Comparison of ENCODE assay signal across 29 cellular contexts in the genomic region with DNA sequence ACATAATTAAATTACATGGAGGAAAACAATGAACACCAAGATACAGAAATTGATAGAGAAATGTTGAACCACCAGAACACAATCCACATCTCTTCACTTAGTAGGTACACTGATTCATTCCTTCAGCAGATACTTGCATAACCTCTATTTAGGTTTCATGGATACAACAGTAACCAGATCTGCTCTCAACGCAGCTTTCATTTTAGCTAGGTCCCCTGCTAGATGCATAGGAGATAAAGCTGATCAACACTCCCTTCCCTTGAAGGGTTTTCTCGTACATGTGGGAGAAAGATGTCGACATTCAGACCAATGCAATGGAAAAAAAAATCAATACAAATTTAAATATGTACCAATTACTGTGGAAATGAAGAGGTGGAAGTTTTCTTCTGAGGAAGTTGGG. TPM values are rescaled to one million over a fixed set of nuclear protein-coding genes. Genes with fewer than 3 reads are reported as not detected.
"Had no signal": no experiment of that assay in that cellular context is flagged by ENCODE, and none has a peak within 500 bp of the region (broad histone marks: within the 10 kb centered on the region; RNA-seq: fewer than 3 reads in every experiment).

No MANE protein-coding gene starts in this region.

- H3K9me3 Mint-ChIP-seq: activated CD4-positive, alpha-beta memory T cell treated with anti-CD3 and anti-CD28 coated beads, Interleukin-2, amount 10 ng/mL, durations not matched to agents 7 days and 5 days; activated naive CD4-positive, alpha-beta T cell treated with anti-CD3 and anti-CD28 coated beads for 36 hours; T-cell had no signal

- H3K4me1 Mint-ChIP-seq: activated CD4-positive, alpha-beta memory T cell treated with anti-CD3 and anti-CD28 coated beads, Interleukin-2, amount 10 ng/mL, durations not matched to agents 7 days and 5 days; T-cell had no signal

- H3K9me3 ChIP-seq: Peyer's patch, SJSA1 had no signal

- H3K27ac ChIP-seq: brain microvascular endothelial cell, cardiac muscle cell, Peyer's patch, RWPE1, SJSA1 had no signal

- ATAC-seq: activated T-helper 17 cell treated with anti-CD3 and anti-CD28 coated beads, Interleukin-2, amount 50 U/mL, for 72 hours; T-cell had no signal

- H3K36me3 ChIP-seq: brain microvascular endothelial cell, cardiac muscle cell, Peyer's patch, SJSA1 had no signal

- H3K27ac Mint-ChIP-seq: activated CD4-positive, alpha-beta memory T cell treated with anti-CD3 and anti-CD28 coated beads, Interleukin-2, amount 10 ng/mL, durations not matched to agents 7 days and 5 days; activated naive CD4-positive, alpha-beta T cell treated with anti-CD3 and anti-CD28 coated beads for 36 hours; activated naive CD8-positive, alpha-beta T cell; activated T-helper 17 cell treated with anti-CD3 and anti-CD28 coated beads, Interleukin-2, amount 50 U/mL, for 72 hours; T-cell had no signal

- DNase-seq: activated CD4-positive, alpha-beta memory T cell treated with anti-CD3 and anti-CD28 coated beads, Interleukin-2, amount 10 ng/mL, durations not matched to agents 7 days and 5 days; activated CD4-positive, alpha-beta T cell treated with anti-CD3 and anti-CD28 coated beads, Interleukin-2, amount 50 U/mL, for 1 hour; activated CD4-positive, CD25-positive, alpha-beta regulatory T cell; activated gamma-delta T cell; activated naive CD4-positive, alpha-beta T cell treated with anti-CD3 and anti-CD28 coated beads for 36 hours; activated T-cell treated with anti-CD3 and anti-CD28 coated beads for 4 hours; activated T-cell treated with anti-CD3 and anti-CD28 coated beads, Interleukin-2, amount 50 U/mL, for 48 hours; brain microvascular endothelial cell; MM.1S; NCI-H1105; NCI-H1436; NCI-H1694 treated with DMSO at 0.1 percent for 48 hours; NCI-H2081; NCI-H345; NCI-H510A; NCI-H526 treated with DMSO at 0.1 percent for 48 hours; NK-92 treated with Interleukin-12 subunit alpha and Interleukin-12 subunit beta, amount 100 ng/mL, for 24 hours; OCI-M1; Peyer's patch; Right ventricle myocardium superior; T-cell; T-helper 2 cell; T1000 had no signal

- H3K4me3 ChIP-seq: cardiac muscle cell, Peyer's patch, SJSA1 had no signal

- H3K27me3 Mint-ChIP-seq: activated CD4-positive, alpha-beta memory T cell treated with anti-CD3 and anti-CD28 coated beads, Interleukin-2, amount 10 ng/mL, durations not matched to agents 7 days and 5 days; activated naive CD8-positive, alpha-beta T cell; T-cell had no signal

- H3K36me3 Mint-ChIP-seq: activated naive CD8-positive, alpha-beta T cell; T-cell had no signal

- H3K4me1 ChIP-seq: Peyer's patch had no signal

- H3K4me3 Mint-ChIP-seq: activated CD4-positive, alpha-beta memory T cell treated with anti-CD3 and anti-CD28 coated beads, Interleukin-2, amount 10 ng/mL, durations not matched to agents 7 days and 5 days; activated naive CD4-positive, alpha-beta T cell treated with anti-CD3 and anti-CD28 coated beads for 36 hours; activated naive CD8-positive, alpha-beta T cell; activated T-helper 17 cell treated with anti-CD3 and anti-CD28 coated beads, Interleukin-2, amount 50 U/mL, for 72 hours; T-cell had no signal

RNA-seq across cellular contexts. Expression of a gene that starts 37.3 kb away (rescaled TPM):
- total RNA-seq: activated CD4-positive, alpha-beta memory T cell treated with anti-CD3 and anti-CD28 coated beads, Interleukin-2, amount 10 ng/mL, durations not matched to agents 7 days and 5 days; activated CD8-positive, alpha-beta memory T cell treated with anti-CD3 and anti-CD28 coated beads for 36 hours; activated naive CD4-positive, alpha-beta T cell treated with anti-CD3 and anti-CD28 coated beads for 36 hours; T-cell had no signal
